ENCODE assay signal across 8 cellular contexts in genomic region chr7:24812313-24812945, GRCh38. TPM values are rescaled to one million over a fixed set of nuclear protein-coding genes. Genes with fewer than 3 reads are reported as not detected.
DNase-seq lines count a peak whose midpoint lies in the region; ATAC-seq, FAIRE-seq and TF ChIP-seq lines count a peak whose summit lies in the region.

No MANE protein-coding gene starts in this region.

- CTCF ChIA-PET in T-cell (lab: Charles Lee), result interaction anchor here (0.5 to 3.6 kb wide), 61 partner anchors 9 to 1272 kb away, joined by 3 to 68 read pairs (median 4); partner anchors contain the start of gene CYCS (in 1 of the 2)
- CTCF ChIA-PET in MCF 10A (lab: Yijun Ruan, JAX), result interaction anchor here (0.6 to 11.5 kb wide), 80 partner anchors 8 to 1869 kb away, joined by 3 to 186 read pairs (median 4); partner anchors contain the start of gene OSBPL3

- peaks cover 67% of the 10 kb centered on the region for H3K36me3 Mint-ChIP-seq in T-cell
- H3K36me3 Mint-ChIP-seq in MCF 10A (ENCODE audit: insufficient read depth, unreplicated experiment), result peaks cover 76% of the 10 kb centered on the region

- H3K4me1 Mint-ChIP-seq in T-cell (peaks cover 0 to under 1% (median 0%) of the 10 kb centered on the region in 3 donors), MCF 10A (ENCODE audit: insufficient read depth, unreplicated experiment) (peaks cover 3% of the 10 kb centered on the region)

- H3K9me3 Mint-ChIP-seq in T-cell (no peaks in the 10 kb centered on the region), MCF 10A (ENCODE audit: unreplicated experiment) (no peaks in the 10 kb centered on the region)

- no peak overlapping the region for H3K4me3 ChIP-seq in Jurkat, Clone E6-1 (ENCODE audit: low read length)
- no peak overlapping the region for H3K4me3 ChIP-seq in kidney (ENCODE audit: low read length in 2 of 2)

- no peaks in the 10 kb centered on the region for H3K4me1 ChIP-seq in kidney (ENCODE audit: control insufficient read depth in 1 of 2, insufficient read depth in 1 of 2, low read depth in 1 of 2, low read length in 2 of 2)

- TF ChIP-seq CTCF in MCF 10A (IDR thresholded peaks at IDR 0.05; ENCODE audit: unreplicated experiment), result peak; percentile 82
- TF ChIP-seq CTCF in kidney (IDR thresholded peaks at IDR 0.05; ENCODE audit: borderline replicate concordance, extremely low read depth, insufficient read depth), result peak; percentile 80

- no peak overlapping the region for H3K27ac ChIP-seq in kidney (ENCODE audit: low read depth in 2 of 2, low read length in 2 of 2)

- no peaks in the 10 kb centered on the region for H3K9me3 ChIP-seq in kidney (ENCODE audit: control insufficient read depth in 1 of 2, low read length in 2 of 2)

- H3K36me3 ChIP-seq in kidney (ENCODE audit: control insufficient read depth in 1 of 2, insufficient read depth in 2 of 2, low read length in 2 of 2), result peaks cover 11 to 16% of the 10 kb centered on the region in 2 donors

- POLR2A ChIA-PET in T-cell (lab: Charles Lee) (interaction anchor here (0.6 to 0.7 kb wide), 2 partner anchors 9 to 38 kb away, joined by 3 to 7 read pairs; no protein-coding TSS in a partner anchor), MCF 10A (lab: Yijun Ruan, JAX) (interaction anchor here (0.6 to 2.6 kb wide), 11 partner anchors 9 to 314 kb away, joined by 3 to 22 read pairs (median 4); partner anchors contain the start of gene OSBPL3)

- FAIRE-seq in kidney (lab: Jason Lieb, UNC), result no peak

- BruUV-seq in MCF 10A (replicated peaks; lab: Mats Ljungman, UMichigan), result no TSS peak

- ATAC-seq in T-cell (replicated peaks in 1 of 4) (peak; percentile 26 to 60 (median 46)), GM21423 (IDR thresholded peaks at IDR 0.05; ENCODE audit: unreplicated experiment) (no peak)

- H3K27ac Mint-ChIP-seq in T-cell, result no peak overlapping the region
- H3K27ac Mint-ChIP-seq in MCF 10A (ENCODE audit: low read depth, unreplicated experiment), result no peak overlapping the region

- peak; percentile 48 for DNase-seq in NCI-H510A treated with DMSO at 0.1 percent for 48 hours (lab: John Stamatoyannopoulos, UW)
- no peak for DNase-seq in NCI-H510A (lab: John Stamatoyannopoulos, UW)
- DNase-seq in Jurkat, Clone E6-1 (ENCODE audit: low read depth, low spot score), result peak; percentile 12
- peak in 23 of 34 experiments; percentile 14 to 42 (median 31) for DNase-seq in T-cell
- DNase-seq in MCF 10A (ENCODE audit: unreplicated experiment), result peak; percentile 60
- no peak for DNase-seq in kidney
- DNase-seq in stimulated activated CD8-positive, alpha-beta memory T cell treated with anti-CD3 and anti-CD28 coated beads, Interleukin-15, amount 100 ng/mL, for 24 hours (ENCODE audit: low read depth), result peak; percentile 8

- H3K27me3 Mint-ChIP-seq in T-cell, result no peaks in the 10 kb centered on the region
- no peaks in the 10 kb centered on the region for H3K27me3 Mint-ChIP-seq in MCF 10A (ENCODE audit: insufficient read depth, unreplicated experiment)

- intact Hi-C loops in MCF 10A (cut with micrococcal nuclease) (loop anchor here (1.0 kb wide), 3 partner anchors 258 to 286 kb away; no protein-coding TSS in a partner anchor), kidney (cut with DNase I) (no loop called here)

- H3K9ac ChIP-seq in kidney (ENCODE audit: low read length in 2 of 2), result no peak overlapping the region

- H3K4me3 Mint-ChIP-seq in T-cell (no peak overlapping the region), MCF 10A (ENCODE audit: unreplicated experiment) (no peak overlapping the region)

RNA-seq across cellular contexts. Expression of gene GSDME, which starts 55.2 kb away (rescaled TPM):
- 17.2 TPM for polyA plus RNA-seq in Jurkat, Clone E6-1 (2012; ENCODE audit: insufficient read depth, insufficient read length)
- 1 to 10 TPM in 1 of 5 donors, under 1 TPM in 3, not detected in 1; 0.38 to 1.1 (median 0.46) TPM for total RNA-seq in T-cell
- total RNA-seq in MCF 10A (2022), result 41.6 and 46.1 TPM in 2 replicates
- 11.7 TPM for total RNA-seq in kidney
- polyA plus RNA-seq in kidney (ENCODE audit: insufficient read depth, low read depth, low replicate concordance), result 16.8 TPM

Comparison
In these comparisons a context has a peak if more than half of its experiments do, and no peak if none do; other contexts are left out.
1. DNase-seq: peak in NCI-H510A treated with DMSO at 0.1 percent for 48 hours (single experiment), Jurkat, Clone E6-1 (single experiment), T-cell (23 of 34), MCF 10A (single experiment) and stimulated activated CD8-positive, alpha-beta memory T cell treated with anti-CD3 and anti-CD28 coated beads, Interleukin-15, amount 100 ng/mL, for 24 hours (single experiment); none in NCI-H510A (single experiment) and kidney (single experiment).